12 cellular contexts compared by ENCODE assay signal in the genomic region with DNA sequence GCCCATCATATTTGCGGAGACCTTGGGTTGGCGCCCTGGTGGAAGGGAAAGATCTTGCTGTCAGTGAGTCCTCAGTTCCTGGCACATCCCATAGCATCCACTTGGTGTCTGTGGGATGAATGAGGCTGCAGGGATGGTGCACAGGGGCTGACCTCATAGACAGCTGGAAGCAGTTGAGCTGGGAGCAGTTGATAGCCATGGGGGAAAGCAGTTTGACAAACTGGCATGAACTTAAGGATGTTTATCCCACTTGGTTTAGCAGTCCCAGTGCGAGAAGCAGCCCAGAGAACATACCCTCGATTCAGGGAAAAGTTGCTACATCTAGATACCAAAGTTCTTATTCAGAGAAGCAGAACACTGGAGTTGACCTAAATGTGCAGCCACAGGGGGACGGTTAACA.
DNase-seq lines count a peak whose midpoint lies in the region; TF ChIP-seq lines count a peak whose summit lies in the region.
"Had no signal": no experiment of that assay in that cellular context is flagged by ENCODE, and none has a peak within 500 bp of the region (broad histone marks: within the 10 kb centered on the region; RNA-seq: fewer than 3 reads in every experiment).

No MANE protein-coding gene starts in this region.

- CTCF ChIA-PET in AG04450 (lab: Charles Lee) = interaction anchor here (0.7 to 3.2 kb wide), 3 partner anchors 11 to 37 kb away, joined by 3 to 13 read pairs (median 12); no protein-coding TSS in a partner anchor

- H3K27me3 ChIP-seq in AG04450 (ENCODE audit: control insufficient read depth, insufficient read depth, low read length) = no peaks in the 10 kb centered on the region

- H3K27ac ChIP-seq in AG04450 (ENCODE audit: low read depth, low read length) = peak overlapping the region; percentile 21

- H3K4me3 ChIP-seq in AG04450 (ENCODE audit: low read depth, low read length) = no peak overlapping the region

- POLR2A ChIA-PET in AG04450 (lab: Yijun Ruan, JAX) = no interaction called here

- peak; percentile 8; the same call in 1 of the 2 replicates for TF ChIP-seq CTCF in AG04450 (IDR thresholded peaks at IDR 0.05; ENCODE audit: low read depth, low read length)

- no peak for DNase-seq in AG04450 (ENCODE audit: low read depth, low spot score)
- DNase-seq in HCEC 1CT = peak; percentile 65
- peak; percentile 39 for DNase-seq in fibroblast of the conjunctiva (ENCODE audit: low read depth)
- peak; percentile 23 for DNase-seq in non-pigmented ciliary epithelial cell (ENCODE audit: low read depth)
- DNase-seq in COLO668 (lab: John Stamatoyannopoulos, UW; ENCODE audit: unreplicated experiment) = no peak
- DNase-seq in amniotic stem cell (lab: John Stamatoyannopoulos, UW) = no peak
- DNase-seq in KG1 (lab: John Stamatoyannopoulos, UW) = no peak
- DNase-seq in DMS114 treated with DMSO at 0.1 percent for 48 hours (lab: John Stamatoyannopoulos, UW; ENCODE audit: unreplicated experiment) = no peak
- DNase-seq: ACHN; activated naive CD8-positive, alpha-beta T cell treated with anti-CD3 and anti-CD28 coated beads for 36 hours; dermis blood vessel endothelial cell; mammary epithelial cell had no signal

- H3K9me3 ChIP-seq in AG04450 (ENCODE audit: control insufficient read depth, insufficient read depth, low read length) = no peaks in the 10 kb centered on the region

Comparison
In these comparisons a context has a peak if more than half of its experiments do, and no peak if none do; other contexts are left out.
1. DNase-seq: peak in HCEC 1CT (single experiment), fibroblast of the conjunctiva (single experiment) and non-pigmented ciliary epithelial cell (single experiment); none in AG04450 (single experiment), COLO668 (single experiment), amniotic stem cell (single experiment), KG1 (single experiment) and DMS114 treated with DMSO at 0.1 percent for 48 hours (single experiment).